In the genomic region with DNA sequence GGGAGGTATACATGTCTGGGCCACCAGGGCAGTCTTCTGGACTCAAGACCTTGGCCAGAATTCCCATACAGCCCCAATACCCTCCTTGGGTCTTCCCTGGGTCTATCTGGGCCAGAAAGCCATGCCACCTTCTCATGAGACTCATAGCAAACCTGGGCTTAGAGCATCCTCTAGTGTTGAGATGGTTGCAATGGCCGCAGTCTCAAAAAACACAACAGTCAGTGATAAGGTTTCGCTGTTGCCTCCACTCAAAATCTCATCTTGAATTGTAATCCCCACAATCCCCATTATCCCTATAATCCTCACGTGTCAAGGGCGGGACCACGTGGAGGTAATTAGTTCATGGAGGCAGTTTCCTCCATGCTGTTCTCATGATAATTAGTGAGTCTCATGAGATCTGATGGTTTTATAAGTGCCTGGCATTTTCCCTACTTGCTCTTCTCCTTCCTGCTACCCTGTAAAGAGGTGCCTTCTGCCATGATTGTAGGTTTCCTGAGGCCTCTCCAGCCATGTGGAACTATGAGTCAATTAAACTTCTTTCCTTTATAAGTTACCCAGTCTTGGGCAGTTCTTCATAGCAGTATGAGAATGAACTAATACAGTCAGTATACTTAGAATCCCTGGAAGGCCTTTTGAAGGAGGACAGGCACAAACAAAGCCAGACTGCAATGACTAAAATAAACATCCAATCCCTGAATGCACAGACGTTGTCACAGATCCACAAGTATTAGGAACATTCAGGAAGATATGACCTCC, we compare ENCODE assay signal across 8 cellular contexts.
DNase-seq lines count a peak whose midpoint lies in the region; ATAC-seq lines count a peak whose summit lies in the region.

No MANE protein-coding gene starts in this region.

- ATAC-seq in HG02642 (IDR thresholded peaks at IDR 0.05; ENCODE audit: poor library complexity, unreplicated experiment): peak; percentile 71
- ATAC-seq in GM21825 (IDR thresholded peaks at IDR 0.05; ENCODE audit: unreplicated experiment): no peak
- no peak for ATAC-seq in HG03039 (IDR thresholded peaks at IDR 0.05; ENCODE audit: unreplicated experiment)

- peak; percentile 9 for DNase-seq in AG08396 (ENCODE audit: low spot score)
- DNase-seq in GDM1 (lab: John Stamatoyannopoulos, UW): peak; percentile 7
- peak; percentile 83 for DNase-seq in NCI-H524 treated with DMSO at 0.1 percent for 48 hours (lab: John Stamatoyannopoulos, UW)
- peak; percentile 74 for DNase-seq in dermis blood vessel endothelial cell
- DNase-seq in lung microvascular endothelial cell (ENCODE audit: low read depth in 2 of 2): peak; percentile 52 to 63

Comparison
In these comparisons a context has a peak if more than half of its experiments do, and no peak if none do; other contexts are left out.
1. DNase-seq: peak in every context shown above with its lines; median percentile 83 in NCI-H524 treated with DMSO at 0.1 percent for 48 hours; 74 in dermis blood vessel endothelial cell; 58 in lung microvascular endothelial cell; 9 in AG08396; 7 in GDM1.